Comparison of ENCODE assay signal across 8 cellular contexts in the genomic region with DNA sequence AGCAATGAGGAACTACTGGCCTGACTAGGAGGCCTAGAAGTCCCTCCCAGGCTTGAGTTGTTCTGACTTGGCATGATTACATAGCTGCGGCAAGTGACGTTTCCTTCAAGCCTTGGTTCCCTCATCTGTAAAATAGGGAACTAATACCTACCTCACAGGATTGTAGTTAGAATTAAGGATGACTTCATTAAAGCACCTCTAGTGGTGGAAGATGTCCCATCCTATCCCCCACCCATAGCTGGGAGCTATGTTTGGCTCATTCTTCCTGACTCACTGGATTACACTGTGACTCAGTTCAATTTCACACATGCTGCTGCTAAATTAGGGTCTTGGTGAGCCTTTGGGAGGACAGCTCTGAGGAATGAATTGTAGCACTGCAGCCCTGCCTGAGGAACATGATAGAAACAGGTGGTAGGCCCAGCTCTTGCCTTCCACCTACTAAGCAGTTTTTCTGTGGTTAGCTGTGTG. TPM values are rescaled to one million over a fixed set of nuclear protein-coding genes. Genes with fewer than 3 reads are reported as not detected.
DNase-seq lines count a peak whose midpoint lies in the region; ATAC-seq and TF ChIP-seq lines count a peak whose summit lies in the region.

No MANE protein-coding gene starts in this region.

- H3K27me3 ChIP-seq in BE2C = no peaks in the 10 kb centered on the region

- H3K9me3 Mint-ChIP-seq in activated CD4-positive, alpha-beta memory T cell treated with anti-CD3 and anti-CD28 coated beads for 36 hours = no peaks in the 10 kb centered on the region

- peaks cover 2% of the 10 kb centered on the region for H3K36me3 Mint-ChIP-seq in activated CD4-positive, alpha-beta memory T cell treated with anti-CD3 and anti-CD28 coated beads for 36 hours

- peaks cover 5% of the 10 kb centered on the region for H3K4me1 Mint-ChIP-seq in activated CD4-positive, alpha-beta memory T cell treated with anti-CD3 and anti-CD28 coated beads for 36 hours (ENCODE audit: low read depth)

- no peaks in the 10 kb centered on the region for H3K9me3 ChIP-seq in BE2C

- POLR2A ChIA-PET in activated CD4-positive, alpha-beta memory T cell treated with anti-CD3 and anti-CD28 coated beads for 36 hours (lab: Charles Lee) = interaction anchor here (1.3 to 1.6 kb wide), 2 partner anchors 11 to 13 kb away, joined by 3 to 4 read pairs; no protein-coding TSS in a partner anchor

- TF ChIP-seq CTCF in GM12875 (IDR thresholded peaks at IDR 0.05; ENCODE audit: borderline replicate concordance, insufficient read depth, low read depth, low read length) (peak; percentile 23; the same call in 1 of the 2 replicates), BE2C (IDR thresholded peaks at IDR 0.05; ENCODE audit: low read depth, low read length) (no peak; the same call in 1 of the 2 replicates)

- peak; percentile 45 for DNase-seq in UCSD-AML1 (lab: John Stamatoyannopoulos, UW; ENCODE audit: unreplicated experiment)
- DNase-seq in islet precursor cell = peak; percentile 73
- DNase-seq in activated CD4-positive, alpha-beta memory T cell treated with anti-CD3 and anti-CD28 coated beads for 36 hours = no peak
- DNase-seq in stimulated activated CD4-positive, alpha-beta T cell treated with anti-CD3 and anti-CD28 coated beads, Interleukin-2, amount 100 ng/mL, for 24 hours = no peak
- no peak for DNase-seq in BE2C

- CTCF ChIA-PET in activated CD4-positive, alpha-beta memory T cell treated with anti-CD3 and anti-CD28 coated beads for 36 hours (lab: Charles Lee) = interaction anchor here (0.7 to 5.9 kb wide), 5 partner anchors 8 to 64 kb away, joined by 3 to 55 read pairs (median 3); no protein-coding TSS in a partner anchor

- intact Hi-C loops in activated CD4-positive, alpha-beta memory T cell treated with anti-CD3 and anti-CD28 coated beads for 36 hours (cut with micrococcal nuclease) = no loop called here

- ATAC-seq in HG03378 (IDR thresholded peaks at IDR 0.05; ENCODE audit: unreplicated experiment) (peak; percentile 56), GM19023 (IDR thresholded peaks at IDR 0.05; ENCODE audit: unreplicated experiment) (no peak)

- H3K27ac Mint-ChIP-seq in activated CD4-positive, alpha-beta memory T cell treated with anti-CD3 and anti-CD28 coated beads for 36 hours = no peak overlapping the region

- no peak overlapping the region for H3K4me3 Mint-ChIP-seq in activated CD4-positive, alpha-beta memory T cell treated with anti-CD3 and anti-CD28 coated beads for 36 hours

- 0 out of 2 replicates have a peak, but pooled peaks cover 3% of the 10 kb centered on the region for H3K4me1 ChIP-seq in BE2C

- peaks cover 8% of the 10 kb centered on the region for H3K27me3 Mint-ChIP-seq in activated CD4-positive, alpha-beta memory T cell treated with anti-CD3 and anti-CD28 coated beads for 36 hours

- H3K4me3 ChIP-seq in GM12875 (ENCODE audit: low read depth, low read length) (no peak overlapping the region), BE2C (ENCODE audit: low read depth, low read length) (no peak overlapping the region)

- H3K36me3 ChIP-seq in BE2C = no peaks in the 10 kb centered on the region; the same call in 1 of the 2 replicates

RNA-seq across cellular contexts. Expression of a gene that starts 6.0 kb away (rescaled TPM):
- under 1 TPM; 0.27 to 0.59 TPM for total RNA-seq in activated CD4-positive, alpha-beta memory T cell treated with anti-CD3 and anti-CD28 coated beads for 36 hours
- 3.2 TPM for polyA plus RNA-seq in BE2C (2012; ENCODE audit: insufficient read depth, insufficient read length, low read depth)

RNA-seq across cellular contexts. Expression of a gene that starts 53.7 kb away (rescaled TPM):
- 10 to 100 TPM; 67.6 to 67.9 TPM for total RNA-seq in activated CD4-positive, alpha-beta memory T cell treated with anti-CD3 and anti-CD28 coated beads for 36 hours
- 39.1 TPM for polyA plus RNA-seq in BE2C (2012; ENCODE audit: insufficient read depth, insufficient read length, low read depth)

Comparison
In these comparisons a context has a peak if more than half of its experiments do, and no peak if none do; other contexts are left out.
1. DNase-seq: peak in UCSD-AML1 (single experiment) and islet precursor cell (single experiment); none in activated CD4-positive, alpha-beta memory T cell treated with anti-CD3 and anti-CD28 coated beads for 36 hours (single experiment), stimulated activated CD4-positive, alpha-beta T cell treated with anti-CD3 and anti-CD28 coated beads, Interleukin-2, amount 100 ng/mL, for 24 hours (0 of 2) and BE2C (single experiment).